Comparison of ENCODE assay signal across 1 cellular context in genomic region chr6:157982580-157983438, GRCh38.
A peak's percentile ranks its signal among the peaks of the same experiment; 100 is the strongest.
TF ChIP-seq lines count a peak whose summit lies in the region.

No MANE protein-coding gene starts in this region.

TF ChIP-seq in HepG2, 621 proteins besides CTCF, POLR2A, EP300 and RAD21 (continued from another document):
- TF ChIP-seq, protein P1, sequence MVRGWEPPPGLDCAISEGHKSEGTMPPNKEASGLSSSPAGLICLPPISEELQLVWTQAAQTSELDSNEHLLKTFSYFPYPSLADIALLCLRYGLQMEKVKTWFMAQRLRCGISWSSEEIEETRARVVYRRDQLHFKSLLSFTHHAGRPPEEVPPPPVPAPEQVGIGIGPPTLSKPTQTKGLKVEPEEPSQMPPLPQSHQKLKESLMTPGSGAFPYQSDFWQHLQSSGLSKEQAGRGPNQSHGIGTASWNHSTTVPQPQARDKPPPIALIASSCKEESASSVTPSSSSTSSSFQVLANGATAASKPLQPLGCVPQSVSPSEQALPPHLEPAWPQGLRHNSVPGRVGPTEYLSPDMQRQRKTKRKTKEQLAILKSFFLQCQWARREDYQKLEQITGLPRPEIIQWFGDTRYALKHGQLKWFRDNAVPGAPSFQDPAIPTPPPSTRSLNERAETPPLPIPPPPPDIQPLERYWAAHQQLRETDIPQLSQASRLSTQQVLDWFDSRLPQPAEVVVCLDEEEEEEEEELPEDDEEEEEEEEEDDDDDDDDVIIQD (CRISPR knock-in tag; IDR thresholded peaks at IDR 0.05; ENCODE audit: low read depth) = no peak
- TF ChIP-seq AGO2 (optimal IDR thresholded peaks at IDR 0.05; ENCODE audit: low read depth, low read length) = no peak
- TF ChIP-seq PAX8 (CRISPR knock-in tag; IDR thresholded peaks at IDR 0.05; ENCODE audit: borderline replicate concordance) = no peak
- TF ChIP-seq, protein P2, sequence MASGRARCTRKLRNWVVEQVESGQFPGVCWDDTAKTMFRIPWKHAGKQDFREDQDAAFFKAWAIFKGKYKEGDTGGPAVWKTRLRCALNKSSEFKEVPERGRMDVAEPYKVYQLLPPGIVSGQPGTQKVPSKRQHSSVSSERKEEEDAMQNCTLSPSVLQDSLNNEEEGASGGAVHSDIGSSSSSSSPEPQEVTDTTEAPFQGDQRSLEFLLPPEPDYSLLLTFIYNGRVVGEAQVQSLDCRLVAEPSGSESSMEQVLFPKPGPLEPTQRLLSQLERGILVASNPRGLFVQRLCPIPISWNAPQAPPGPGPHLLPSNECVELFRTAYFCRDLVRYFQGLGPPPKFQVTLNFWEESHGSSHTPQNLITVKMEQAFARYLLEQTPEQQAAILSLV (CRISPR knock-in tag; IDR thresholded peaks at IDR 0.05; ENCODE audit: borderline replicate concordance) = no peak
- TF ChIP-seq PAF1 (CRISPR knock-in tag; IDR thresholded peaks at IDR 0.05) = no peak
- no peak for TF ChIP-seq NFE2L1 (CRISPR knock-in tag; IDR thresholded peaks at IDR 0.05; ENCODE audit: borderline replicate concordance)
- peak; percentile 61 for TF ChIP-seq KDM5A (IDR thresholded peaks at IDR 0.05; ENCODE audit: borderline replicate concordance, low read length)
- peak; percentile 65; the same call in 1 of the 2 replicates for TF ChIP-seq ZNF510 (CRISPR knock-in tag; IDR thresholded peaks at IDR 0.05; ENCODE audit: low read depth)
- TF ChIP-seq ZNF598 (CRISPR knock-in tag; IDR thresholded peaks at IDR 0.05; ENCODE audit: borderline replicate concordance) = peak; percentile 23; the same call in 1 of the 2 replicates
- 0 out of 2 replicates have a peak, but pooled peaks have one; percentile 60 for TF ChIP-seq ZNF318 (CRISPR knock-in tag; IDR thresholded peaks at IDR 0.05)
- no peak for TF ChIP-seq CENPX (CRISPR knock-in tag; IDR thresholded peaks at IDR 0.05)
- no peak for TF ChIP-seq CREM (IDR thresholded peaks at IDR 0.05)
- no peak for TF ChIP-seq CREM (CRISPR knock-in tag; IDR thresholded peaks at IDR 0.05)
- TF ChIP-seq, protein P3, sequence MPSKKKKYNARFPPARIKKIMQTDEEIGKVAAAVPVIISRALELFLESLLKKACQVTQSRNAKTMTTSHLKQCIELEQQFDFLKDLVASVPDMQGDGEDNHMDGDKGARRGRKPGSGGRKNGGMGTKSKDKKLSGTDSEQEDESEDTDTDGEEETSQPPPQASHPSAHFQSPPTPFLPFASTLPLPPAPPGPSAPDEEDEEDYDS (CRISPR knock-in tag; IDR thresholded peaks at IDR 0.05) = peak; percentile 48; the same call in 1 of the 2 replicates
- peak; percentile 50 for TF ChIP-seq XRCC5 (optimal IDR thresholded peaks at IDR 0.05; ENCODE audit: low read length)
- TF ChIP-seq, protein P4, sequence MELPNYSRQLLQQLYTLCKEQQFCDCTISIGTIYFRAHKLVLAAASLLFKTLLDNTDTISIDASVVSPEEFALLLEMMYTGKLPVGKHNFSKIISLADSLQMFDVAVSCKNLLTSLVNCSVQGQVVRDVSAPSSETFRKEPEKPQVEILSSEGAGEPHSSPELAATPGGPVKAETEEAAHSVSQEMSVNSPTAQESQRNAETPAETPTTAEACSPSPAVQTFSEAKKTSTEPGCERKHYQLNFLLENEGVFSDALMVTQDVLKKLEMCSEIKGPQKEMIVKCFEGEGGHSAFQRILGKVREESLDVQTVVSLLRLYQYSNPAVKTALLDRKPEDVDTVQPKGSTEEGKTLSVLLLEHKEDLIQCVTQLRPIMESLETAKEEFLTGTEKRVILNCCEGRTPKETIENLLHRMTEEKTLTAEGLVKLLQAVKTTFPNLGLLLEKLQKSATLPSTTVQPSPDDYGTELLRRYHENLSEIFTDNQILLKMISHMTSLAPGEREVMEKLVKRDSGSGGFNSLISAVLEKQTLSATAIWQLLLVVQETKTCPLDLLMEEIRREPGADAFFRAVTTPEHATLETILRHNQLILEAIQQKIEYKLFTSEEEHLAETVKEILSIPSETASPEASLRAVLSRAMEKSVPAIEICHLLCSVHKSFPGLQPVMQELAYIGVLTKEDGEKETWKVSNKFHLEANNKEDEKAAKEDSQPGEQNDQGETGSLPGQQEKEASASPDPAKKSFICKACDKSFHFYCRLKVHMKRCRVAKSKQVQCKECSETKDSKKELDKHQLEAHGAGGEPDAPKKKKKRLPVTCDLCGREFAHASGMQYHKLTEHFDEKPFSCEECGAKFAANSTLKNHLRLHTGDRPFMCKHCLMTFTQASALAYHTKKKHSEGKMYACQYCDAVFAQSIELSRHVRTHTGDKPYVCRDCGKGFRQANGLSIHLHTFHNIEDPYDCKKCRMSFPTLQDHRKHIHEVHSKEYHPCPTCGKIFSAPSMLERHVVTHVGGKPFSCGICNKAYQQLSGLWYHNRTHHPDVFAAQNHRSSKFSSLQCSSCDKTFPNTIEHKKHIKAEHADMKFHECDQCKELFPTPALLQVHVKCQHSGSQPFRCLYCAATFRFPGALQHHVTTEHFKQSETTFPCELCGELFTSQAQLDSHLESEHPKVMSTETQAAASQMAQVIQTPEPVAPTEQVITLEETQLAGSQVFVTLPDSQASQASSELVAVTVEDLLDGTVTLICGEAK (IDR thresholded peaks at IDR 0.05) = no peak
- TF ChIP-seq, protein P4 (CRISPR knock-in tag; IDR thresholded peaks at IDR 0.05) = no peak
- TF ChIP-seq, protein P5, sequence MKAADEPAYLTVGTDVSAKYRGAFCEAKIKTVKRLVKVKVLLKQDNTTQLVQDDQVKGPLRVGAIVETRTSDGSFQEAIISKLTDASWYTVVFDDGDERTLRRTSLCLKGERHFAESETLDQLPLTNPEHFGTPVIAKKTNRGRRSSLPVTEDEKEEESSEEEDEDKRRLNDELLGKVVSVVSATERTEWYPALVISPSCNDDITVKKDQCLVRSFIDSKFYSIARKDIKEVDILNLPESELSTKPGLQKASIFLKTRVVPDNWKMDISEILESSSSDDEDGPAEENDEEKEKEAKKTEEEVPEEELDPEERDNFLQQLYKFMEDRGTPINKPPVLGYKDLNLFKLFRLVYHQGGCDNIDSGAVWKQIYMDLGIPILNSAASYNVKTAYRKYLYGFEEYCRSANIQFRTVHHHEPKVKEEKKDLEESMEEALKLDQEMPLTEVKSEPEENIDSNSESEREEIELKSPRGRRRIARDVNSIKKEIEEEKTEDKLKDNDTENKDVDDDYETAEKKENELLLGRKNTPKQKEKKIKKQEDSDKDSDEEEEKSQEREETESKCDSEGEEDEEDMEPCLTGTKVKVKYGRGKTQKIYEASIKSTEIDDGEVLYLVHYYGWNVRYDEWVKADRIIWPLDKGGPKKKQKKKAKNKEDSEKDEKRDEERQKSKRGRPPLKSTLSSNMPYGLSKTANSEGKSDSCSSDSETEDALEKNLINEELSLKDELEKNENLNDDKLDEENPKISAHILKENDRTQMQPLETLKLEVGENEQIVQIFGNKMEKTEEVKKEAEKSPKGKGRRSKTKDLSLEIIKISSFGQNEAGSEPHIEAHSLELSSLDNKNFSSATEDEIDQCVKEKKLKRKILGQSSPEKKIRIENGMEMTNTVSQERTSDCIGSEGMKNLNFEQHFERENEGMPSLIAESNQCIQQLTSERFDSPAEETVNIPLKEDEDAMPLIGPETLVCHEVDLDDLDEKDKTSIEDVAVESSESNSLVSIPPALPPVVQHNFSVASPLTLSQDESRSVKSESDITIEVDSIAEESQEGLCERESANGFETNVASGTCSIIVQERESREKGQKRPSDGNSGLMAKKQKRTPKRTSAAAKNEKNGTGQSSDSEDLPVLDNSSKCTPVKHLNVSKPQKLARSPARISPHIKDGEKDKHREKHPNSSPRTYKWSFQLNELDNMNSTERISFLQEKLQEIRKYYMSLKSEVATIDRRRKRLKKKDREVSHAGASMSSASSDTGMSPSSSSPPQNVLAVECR (CRISPR knock-in tag; IDR thresholded peaks at IDR 0.05; ENCODE audit: borderline replicate concordance) = peak; percentile 35; the same call in 1 of the 2 replicates
- TF ChIP-seq CBFB (CRISPR knock-in tag; IDR thresholded peaks at IDR 0.05) = peak; percentile 30; the same call in 1 of the 2 replicates
- TF ChIP-seq, protein P6, sequence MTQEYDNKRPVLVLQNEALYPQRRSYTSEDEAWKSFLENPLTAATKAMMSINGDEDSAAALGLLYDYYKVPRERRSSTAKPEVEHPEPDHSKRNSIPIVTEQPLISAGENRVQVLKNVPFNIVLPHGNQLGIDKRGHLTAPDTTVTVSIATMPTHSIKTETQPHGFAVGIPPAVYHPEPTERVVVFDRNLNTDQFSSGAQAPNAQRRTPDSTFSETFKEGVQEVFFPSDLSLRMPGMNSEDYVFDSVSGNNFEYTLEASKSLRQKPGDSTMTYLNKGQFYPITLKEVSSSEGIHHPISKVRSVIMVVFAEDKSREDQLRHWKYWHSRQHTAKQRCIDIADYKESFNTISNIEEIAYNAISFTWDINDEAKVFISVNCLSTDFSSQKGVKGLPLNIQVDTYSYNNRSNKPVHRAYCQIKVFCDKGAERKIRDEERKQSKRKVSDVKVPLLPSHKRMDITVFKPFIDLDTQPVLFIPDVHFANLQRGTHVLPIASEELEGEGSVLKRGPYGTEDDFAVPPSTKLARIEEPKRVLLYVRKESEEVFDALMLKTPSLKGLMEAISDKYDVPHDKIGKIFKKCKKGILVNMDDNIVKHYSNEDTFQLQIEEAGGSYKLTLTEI (CRISPR knock-in tag; conservative IDR thresholded peaks at IDR 0.05) = no peak
- TF ChIP-seq FOSL2 (CRISPR knock-in tag; IDR thresholded peaks at IDR 0.05) = peak; percentile 29; the same call in 1 of the 2 replicates
- no peak for TF ChIP-seq ESRRA (CRISPR knock-in tag; IDR thresholded peaks at IDR 0.05; ENCODE audit: low read depth)
- no peak for TF ChIP-seq ZFP90 (CRISPR knock-in tag; IDR thresholded peaks at IDR 0.05; ENCODE audit: borderline replicate concordance)
- no peak for TF ChIP-seq MED13 (CRISPR knock-in tag; IDR thresholded peaks at IDR 0.05)
- TF ChIP-seq ZFP62 (CRISPR knock-in tag; IDR thresholded peaks at IDR 0.05) = no peak
